32 cellular contexts compared by ENCODE assay signal in the genomic region with DNA sequence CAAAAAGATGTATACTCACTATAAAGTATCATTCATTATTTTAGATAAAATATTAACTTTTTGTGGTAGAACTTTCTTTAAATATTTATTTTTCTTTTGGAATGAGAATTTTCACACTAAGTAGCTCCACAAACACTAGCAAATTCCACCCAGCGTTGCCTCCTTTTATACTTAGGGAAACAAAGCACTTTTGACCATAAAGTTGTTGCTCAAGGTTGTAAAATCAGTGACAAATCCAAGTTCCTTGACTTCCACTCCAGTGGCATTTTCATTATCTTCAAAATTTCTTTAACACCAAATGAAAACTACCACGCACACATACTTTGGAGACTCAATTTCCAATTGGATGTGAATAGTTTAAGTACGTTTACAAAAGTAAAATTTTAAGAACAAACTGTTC.
DNase-seq lines count a peak whose midpoint lies in the region; ATAC-seq and TF ChIP-seq lines count a peak whose summit lies in the region.
"Had no signal": no experiment of that assay in that cellular context is flagged by ENCODE, and none has a peak within 500 bp of the region (broad histone marks: within the 10 kb centered on the region; RNA-seq: fewer than 3 reads in every experiment).

No MANE protein-coding gene starts in this region.

- peak overlapping the region; percentile 13 for H3K27ac ChIP-seq in colonic mucosa
- H3K27ac ChIP-seq: 22Rv1; A549; BLaER1; BLaER1 treated with 17β-estradiol and CSF1 and Interleukin-3, amounts not matched to agents 10 nM and 100 nM; C4-2B had no signal

- no peaks in the 10 kb centered on the region for H3K27me3 ChIP-seq in colonic mucosa
- H3K27me3 ChIP-seq: BE2C; BLaER1; BLaER1 treated with 17β-estradiol and CSF1 and Interleukin-3, amounts not matched to agents 10 nM and 100 nM had no signal

- H3K4me3 Mint-ChIP-seq in stimulated activated effector memory CD8-positive, alpha-beta T cell treated with anti-CD3 and anti-CD28 coated beads, Interleukin-12 subunit alpha, Interleukin-12 subunit beta, amount 100 ng/mL, for 72 hours, result no peak overlapping the region
- H3K4me3 Mint-ChIP-seq: B cell; CD14-positive monocyte; CD4-positive, alpha-beta memory T cell; CD4-positive, alpha-beta T cell; CD4-positive, CD25-positive, alpha-beta regulatory T cell; CD8-positive, alpha-beta memory T cell; CD8-positive, alpha-beta T cell had no signal

- peak; percentile 71 for ATAC-seq in left colon
- ATAC-seq in mucosa of descending colon, result peak; percentile 64
- ATAC-seq in stimulated activated effector memory CD8-positive, alpha-beta T cell treated with anti-CD3 and anti-CD28 coated beads, Interleukin-12 subunit alpha, Interleukin-12 subunit beta, amount 100 ng/mL, for 72 hours, result no peak
- ATAC-seq: A549; CD8-positive, alpha-beta T cell had no signal

- H3K9me3 ChIP-seq in colonic mucosa (no peaks in the 10 kb centered on the region), mucosa of descending colon (peaks cover 3% of the 10 kb centered on the region)
- H3K9me3 ChIP-seq: A549, BE2C, Caco-2 had no signal

- TF ChIP-seq CTCF in colonic mucosa (IDR thresholded peaks at IDR 0.05), result no peak
- TF ChIP-seq CTCF in mucosa of descending colon (IDR thresholded peaks at IDR 0.05), result no peak

- no peak overlapping the region for H3K27ac Mint-ChIP-seq in stimulated activated effector memory CD8-positive, alpha-beta T cell treated with anti-CD3 and anti-CD28 coated beads, Interleukin-12 subunit alpha, Interleukin-12 subunit beta, amount 100 ng/mL, for 72 hours
- H3K27ac Mint-ChIP-seq: B cell; CD14-positive monocyte; CD4-positive, alpha-beta memory T cell; CD4-positive, alpha-beta T cell; CD4-positive, CD25-positive, alpha-beta regulatory T cell; CD8-positive, alpha-beta memory T cell; CD8-positive, alpha-beta T cell had no signal

- no peak for DNase-seq in colonic mucosa
- no peak for DNase-seq in left colon
- DNase-seq in mucosa of descending colon, result no peak
- DNase-seq in stimulated activated effector memory CD8-positive, alpha-beta T cell treated with anti-CD3 and anti-CD28 coated beads, Interleukin-12 subunit alpha, Interleukin-12 subunit beta, amount 100 ng/mL, for 72 hours (ENCODE audit: low spot score in 2 of 2), result no peak
- no peak for DNase-seq in NCI-H1436 treated with DMSO at 0.1 percent for 48 hours (lab: John Stamatoyannopoulos, UW)
- DNase-seq in activated gamma-delta T cell (lab: John Stamatoyannopoulos, UW), result no peak
- DNase-seq: 8988T; ACHN; AML-193; BE2C; C1 segment of cervical spinal cord; Caco-2; Calu3; CD4-positive, alpha-beta memory T cell; CD4-positive, alpha-beta T cell; CD4-positive, CD25-positive, alpha-beta regulatory T cell; CD8-positive, alpha-beta memory T cell; CD8-positive, alpha-beta T cell; COR-L47; DMS 273 treated with DMSO at 0.1 percent for 48 hours; DMS153; DMS79; DMS79 treated with DMSO at 0.1 percent for 48 hours; DND-41; EL had no signal

- intact Hi-C loops in colonic mucosa (cut with DNase I) (no loop called here), left colon (cut with DNase I, micrococcal nuclease) (no loop called here), mucosa of descending colon (cut with DNase I, micrococcal nuclease) (no loop called here)

- H3K9ac ChIP-seq in colonic mucosa (ENCODE audit: low read depth in 2 of 2, low read length in 2 of 2), result no peak overlapping the region
- H3K9ac ChIP-seq: BLaER1; BLaER1 treated with 17β-estradiol and CSF1 and Interleukin-3, amounts not matched to agents 10 nM and 100 nM had no signal

- no peak overlapping the region for H3K4me3 ChIP-seq in colonic mucosa
- H3K4me3 ChIP-seq in mucosa of descending colon, result no peak overlapping the region
- H3K4me3 ChIP-seq: A549; BLaER1; BLaER1 treated with 17β-estradiol and CSF1 and Interleukin-3, amounts not matched to agents 10 nM and 100 nM had no signal

- H3K9me3 Mint-ChIP-seq in stimulated activated effector memory CD8-positive, alpha-beta T cell treated with anti-CD3 and anti-CD28 coated beads, Interleukin-12 subunit alpha, Interleukin-12 subunit beta, amount 100 ng/mL, for 72 hours, result peaks cover 13% of the 10 kb centered on the region

- no peaks in the 10 kb centered on the region for H3K36me3 ChIP-seq in colonic mucosa
- no peaks in the 10 kb centered on the region for H3K36me3 ChIP-seq in mucosa of descending colon (ENCODE audit: low read depth)
- H3K36me3 ChIP-seq: BE2C; BLaER1; BLaER1 treated with 17β-estradiol and CSF1 and Interleukin-3, amounts not matched to agents 10 nM and 100 nM had no signal

- H3K4me1 ChIP-seq in colonic mucosa (no peaks in the 10 kb centered on the region), mucosa of descending colon (ENCODE audit: low read depth) (peaks cover 5% of the 10 kb centered on the region)
- H3K4me1 ChIP-seq: BE2C; BLaER1; BLaER1 treated with 17β-estradiol and CSF1 and Interleukin-3, amounts not matched to agents 10 nM and 100 nM had no signal

- H3K36me3 Mint-ChIP-seq in stimulated activated effector memory CD8-positive, alpha-beta T cell treated with anti-CD3 and anti-CD28 coated beads, Interleukin-12 subunit alpha, Interleukin-12 subunit beta, amount 100 ng/mL, for 72 hours, result no peaks in the 10 kb centered on the region
- H3K36me3 Mint-ChIP-seq: CD14-positive monocyte; CD4-positive, alpha-beta memory T cell; CD4-positive, CD25-positive, alpha-beta regulatory T cell; CD8-positive, alpha-beta memory T cell; CD8-positive, alpha-beta T cell had no signal

- no peaks in the 10 kb centered on the region for H3K4me1 Mint-ChIP-seq in stimulated activated effector memory CD8-positive, alpha-beta T cell treated with anti-CD3 and anti-CD28 coated beads, Interleukin-12 subunit alpha, Interleukin-12 subunit beta, amount 100 ng/mL, for 72 hours
- H3K4me1 Mint-ChIP-seq: B cell; CD14-positive monocyte; CD4-positive, alpha-beta memory T cell; CD4-positive, CD25-positive, alpha-beta regulatory T cell; CD8-positive, alpha-beta memory T cell had no signal
